9 cellular contexts compared by ENCODE assay signal in genomic region chr1:151157067-151157531, GRCh38. TPM values are rescaled to one million over a fixed set of nuclear protein-coding genes. Genes with fewer than 3 reads are reported as not detected.
A peak's percentile ranks its signal among the peaks of the same experiment; 100 is the strongest.
DNase-seq lines count a peak whose midpoint lies in the region; ATAC-seq and TF ChIP-seq lines count a peak whose summit lies in the region.
"Had no signal": no experiment of that assay in that cellular context is flagged by ENCODE, and none has a peak within 500 bp of the region (broad histone marks: within the 10 kb centered on the region; RNA-seq: fewer than 3 reads in every experiment).

No MANE protein-coding gene starts in this region.

- peaks cover 41% of the 10 kb centered on the region for H3K4me1 ChIP-seq in CD8-positive, alpha-beta T cell (ENCODE audit: insufficient read depth, low read length)
- H3K4me1 ChIP-seq in OCI-LY7 (ENCODE audit: insufficient read depth, low read length, poor library complexity, severe bottlenecking) (peaks cover 38% of the 10 kb centered on the region), osteoblast (ENCODE audit: insufficient read depth, low read length) (no peaks in the 10 kb centered on the region)

- no peaks in the 10 kb centered on the region for H3K27me3 ChIP-seq in CD8-positive, alpha-beta T cell (ENCODE audit: insufficient read depth, low read length)
- H3K27me3 ChIP-seq in osteoblast (ENCODE audit: insufficient read depth, low read length), result no peaks in the 10 kb centered on the region

- peaks cover 45% of the 10 kb centered on the region for H3K36me3 Mint-ChIP-seq in CD8-positive, alpha-beta T cell
- peaks cover 0 to 30% (median 23%) of the 10 kb centered on the region in 3 donors for H3K36me3 Mint-ChIP-seq in naive thymus-derived CD8-positive, alpha-beta T cell

- peaks cover 61% of the 10 kb centered on the region for H3K4me1 Mint-ChIP-seq in CD8-positive, alpha-beta T cell (ENCODE audit: low read depth)
- peaks cover 29 to 60% (median 55%) of the 10 kb centered on the region in 4 donors for H3K4me1 Mint-ChIP-seq in naive thymus-derived CD8-positive, alpha-beta T cell

- peak overlapping the region; percentile 89 for H3K4me3 ChIP-seq in CD8-positive, alpha-beta T cell (ENCODE audit: low read depth, low read length)
- H3K4me3 ChIP-seq in OCI-LY7 (ENCODE audit: low read depth, low read length, poor library complexity, severe bottlenecking) (peak overlapping the region; percentile 76), osteoblast (ENCODE audit: insufficient read depth, low read length) (no peak overlapping the region)

- H3K79me2 ChIP-seq in OCI-LY7 (ENCODE audit: insufficient read depth, low read depth, low read length), result peaks cover 9% of the 10 kb centered on the region; the same call in 1 of the 2 replicates
- H3K79me2 ChIP-seq in osteoblast (ENCODE audit: insufficient read depth, low read length), result no peaks in the 10 kb centered on the region

- H3K9me2 ChIP-seq in OCI-LY7 (ENCODE audit: insufficient read depth, low read length), result no peaks in the 10 kb centered on the region

- CTCF ChIA-PET in CD8-positive, alpha-beta T cell (lab: Charles Lee), result interaction anchor here (0.7 to 9.9 kb wide), 22 partner anchors 13 to 606 kb away, joined by 3 to 204 read pairs (median 4); partner anchors contain the start of genes ANXA9, CDC42SE1, GABPB2 and VPS72
- CTCF ChIA-PET in OCI-LY7 (lab: Charles Lee; ENCODE audit: unreplicated experiment), result interaction anchor here (0.6 to 2.4 kb wide), 7 partner anchors 9 to 618 kb away, joined by 3 to 35 read pairs (median 5); no protein-coding TSS in a partner anchor

- intact Hi-C loops in CD8-positive, alpha-beta T cell (cut with DNase I, micrococcal nuclease), result loop anchor here (1.0 to 5.0 kb wide), 6 partner anchors 8 to 695 kb away; partner anchors contain the start of genes LYSMD1 (in 1 of the 2), PIP5K1A (in 1 of the 2) and PSMD4 (in 1 of the 2)
- intact Hi-C loops in OCI-LY7 (cut with micrococcal nuclease; ENCODE audit: unreplicated experiment), result no loop called here

- POLR2A ChIA-PET in CD8-positive, alpha-beta T cell (lab: Charles Lee), result interaction anchor here (0.6 to 4.3 kb wide), 17 partner anchors 9 to 923 kb away, joined by 3 to 26 read pairs (median 4); partner anchors contain the start of genes CDC42SE1, GABPB2, LYSMD1 and SCNM1
- POLR2A ChIA-PET in OCI-LY7 (lab: Charles Lee), result interaction anchor here (0.6 to 2.2 kb wide), 14 partner anchors 9 to 153 kb away, joined by 3 to 14 read pairs (median 4); partner anchors contain the start of genes CDC42SE1, SCNM1 and VPS72
- POLR2A ChIA-PET in naive thymus-derived CD8-positive, alpha-beta T cell (lab: Charles Lee), result interaction anchor here (0.8 to 4.0 kb wide), 34 partner anchors 9 to 793 kb away, joined by 3 to 61 read pairs (median 7); partner anchors contain the start of genes C1orf56, CDC42SE1, GABPB2 and LYSMD1

- H3K4me2 ChIP-seq in OCI-LY7 (ENCODE audit: low read length) (peak overlapping the region; percentile 92), osteoblast (ENCODE audit: insufficient read depth, low read length) (no peak overlapping the region)

- H3K27ac ChIP-seq in CD8-positive, alpha-beta T cell (ENCODE audit: low read depth, low read length), result peak overlapping the region; percentile 55
- H3K27ac ChIP-seq in OCI-LY7 (ENCODE audit: low read depth, low read length, poor library complexity, severe bottlenecking) (peak overlapping the region; percentile 57), osteoblast (ENCODE audit: low read depth, low read length) (no peak overlapping the region)

- no peaks in the 10 kb centered on the region for H3K9me3 Mint-ChIP-seq in CD8-positive, alpha-beta T cell
- no peaks in the 10 kb centered on the region for H3K9me3 Mint-ChIP-seq in naive thymus-derived CD8-positive, alpha-beta T cell

- peak overlapping the region; percentile 97 for H3K4me3 Mint-ChIP-seq in CD8-positive, alpha-beta T cell
- peak overlapping the region; percentile 96 to 100 (median 99) for H3K4me3 Mint-ChIP-seq in naive thymus-derived CD8-positive, alpha-beta T cell

- BruUV-seq in OCI-LY7 (replicated peaks; lab: Mats Ljungman, UMichigan), result no TSS peak

- H3K36me3 ChIP-seq in CD8-positive, alpha-beta T cell (ENCODE audit: insufficient read depth, low read length), result peaks cover 12% of the 10 kb centered on the region
- H3K36me3 ChIP-seq in OCI-LY7 (ENCODE audit: insufficient read depth, low read length) (peaks cover 16% of the 10 kb centered on the region; the same call in 1 of the 2 replicates), osteoblast (ENCODE audit: insufficient read depth, low read length) (peaks cover 32% of the 10 kb centered on the region)

- H3K9me3 ChIP-seq in CD8-positive, alpha-beta T cell (ENCODE audit: low read length), result no peaks in the 10 kb centered on the region
- H3K9me3 ChIP-seq in OCI-LY7 (ENCODE audit: low read length) (no peaks in the 10 kb centered on the region), osteoblast (ENCODE audit: low read depth, low read length) (no peaks in the 10 kb centered on the region)

- no peaks in the 10 kb centered on the region for H4K20me1 ChIP-seq in OCI-LY7 (ENCODE audit: insufficient read depth, low read length)
- H4K20me1 ChIP-seq in osteoblast (ENCODE audit: insufficient read depth, low read length), result no peaks in the 10 kb centered on the region

- H2AFZ ChIP-seq in OCI-LY7 (ENCODE audit: low read length) (peak overlapping the region; percentile 74), osteoblast (ENCODE audit: low read length) (no peak overlapping the region)

- no peak for TF ChIP-seq CTCF in CD8-positive, alpha-beta T cell (IDR thresholded peaks at IDR 0.05)
- TF ChIP-seq CTCF in OCI-LY7 (conservative IDR thresholded peaks at IDR 0.05; ENCODE audit: low read length) (no peak), osteoblast (IDR thresholded peaks at IDR 0.05; ENCODE audit: extremely low read depth, low read depth, low read length) (no peak)

- H3K27ac Mint-ChIP-seq in CD8-positive, alpha-beta T cell, result peak overlapping the region; percentile 92
- H3K27ac Mint-ChIP-seq in naive thymus-derived CD8-positive, alpha-beta T cell, result peak overlapping the region; percentile 88 to 98 (median 95)

- peak in 6 of 7 experiments; percentile 42 to 81 (median 64) for DNase-seq in CD8-positive, alpha-beta T cell
- DNase-seq in OCI-LY7 (ENCODE audit: low spot score) (peak; percentile 63), osteoblast (ENCODE audit: insufficient read length, low spot score, missing footprints) (no peak), DMS79 treated with DMSO at 0.1 percent for 48 hours (lab: John Stamatoyannopoulos, UW) (no peak)
- peak; percentile 85 for DNase-seq in activated effector memory CD4-positive, alpha-beta T cell treated with anti-CD3 and anti-CD28 coated beads, Interleukin-2, amount 50 U/mL, for 16 hours
- DNase-seq in naive thymus-derived CD8-positive, alpha-beta T cell, result peak in 9 of 10 donors; percentile 36 to 76 (median 55)

- ATAC-seq in CD8-positive, alpha-beta T cell, result peak; percentile 25
- peak; percentile 53 to 54 for ATAC-seq in naive thymus-derived CD8-positive, alpha-beta T cell
- ATAC-seq in SK-N-SH treated with all-trans-retinoic acid at 6 μM for 48 hours, result no peak
- no peak for ATAC-seq in GM21528 (IDR thresholded peaks at IDR 0.05; ENCODE audit: low FRiP score, unreplicated experiment)

- H3K27me3 Mint-ChIP-seq in CD8-positive, alpha-beta T cell (ENCODE audit: low read depth), result no peaks in the 10 kb centered on the region
- H3K27me3 Mint-ChIP-seq in naive thymus-derived CD8-positive, alpha-beta T cell, result no peaks in the 10 kb centered on the region

TF ChIP-seq in SK-N-SH treated with all-trans-retinoic acid at 6 μM for 48 hours, 23 proteins besides CTCF, POLR2A, EP300 and RAD21 (continues in another document):
- TF ChIP-seq ZC3H10 (CRISPR knock-in tag; IDR thresholded peaks at IDR 0.05) (no peak), OSR1 (CRISPR knock-in tag; IDR thresholded peaks at IDR 0.05) (no peak)

RNA-seq across cellular contexts. Expression of gene TNFAIP8L2, which starts 0.7 kb away (rescaled TPM):
- under 1 TPM; 0.62 to 0.86 TPM for total RNA-seq in CD8-positive, alpha-beta T cell
- total RNA-seq in OCI-LY7 (2014; rRNA removed; shearing (Covaris generic)), result 7.7 and 12.5 TPM in 2 replicates
- total RNA-seq in OCI-LY7 (2022), result 9.0 and 9.2 TPM in 2 replicates
- 10 to 100 TPM; 31.5 to 33.1 TPM for total RNA-seq in naive thymus-derived CD8-positive, alpha-beta T cell
- 10 to 100 TPM in 2 of 3 donors, 1 to 10 TPM in 1; 9.9 to 37.4 (median 11.7) TPM for polyA plus RNA-seq in naive thymus-derived CD8-positive, alpha-beta T cell
- not detected in 2 replicates for total RNA-seq in osteoblast
- total RNA-seq: NCI-H460 had no signal

RNA-seq across cellular contexts. Expression of gene LYSMD1, which starts 8.6 kb away (rescaled TPM):
- total RNA-seq in CD8-positive, alpha-beta T cell, result under 1 TPM; 0.49 to 0.94 TPM
- 6.2 and 9.2 TPM in 2 replicates for total RNA-seq in OCI-LY7 (2014; rRNA removed; shearing (Covaris generic))
- 3.4 and 3.7 TPM in 2 replicates for total RNA-seq in OCI-LY7 (2022)
- 1 to 10 TPM; 2.5 to 4.5 TPM for total RNA-seq in naive thymus-derived CD8-positive, alpha-beta T cell
- polyA plus RNA-seq in naive thymus-derived CD8-positive, alpha-beta T cell, result under 1 TPM in 2 of 3 donors, not detected in 1; 0.23 to 0.30 TPM
- total RNA-seq in osteoblast, result 10.6 and 12.7 TPM in 2 replicates

RNA-seq across cellular contexts. Expression of gene SCNM1, which starts 8.8 kb away (rescaled TPM):
- 10 to 100 TPM; 35.0 to 40.4 TPM for total RNA-seq in CD8-positive, alpha-beta T cell
- 70.9 and 78.0 TPM in 2 replicates for total RNA-seq in OCI-LY7 (2014; rRNA removed; shearing (Covaris generic))
- total RNA-seq in OCI-LY7 (2022) (54.1 and 63.1 TPM in 2 replicates), osteoblast (25.3 and 26.8 TPM in 2 replicates)
- total RNA-seq in naive thymus-derived CD8-positive, alpha-beta T cell, result 10 to 100 TPM; 57.8 to 65.2 TPM
- 10 to 100 TPM; 53.7 to 74.2 (median 63.5) TPM for polyA plus RNA-seq in naive thymus-derived CD8-positive, alpha-beta T cell

RNA-seq across cellular contexts. Expression of gene SEMA6C, which starts 10.7 kb away (rescaled TPM):
- total RNA-seq in CD8-positive, alpha-beta T cell, result 1 to 10 TPM; 2.0 to 3.0 TPM
- total RNA-seq in OCI-LY7 (2014; rRNA removed; shearing (Covaris generic)), result 0.54 and 1.1 TPM in 2 replicates
- total RNA-seq in OCI-LY7 (2022) (1.9 and 2.0 TPM in 2 replicates), osteoblast (1.5 and 2.2 TPM in 2 replicates)
- 10 to 100 TPM; 10.6 to 13.2 TPM for total RNA-seq in naive thymus-derived CD8-positive, alpha-beta T cell
- polyA plus RNA-seq in naive thymus-derived CD8-positive, alpha-beta T cell, result 1 to 10 TPM in 1 of 3 donors, under 1 TPM in 2; 0.57 to 1.1 (median 0.81) TPM

RNA-seq across cellular contexts. Expression of gene TMOD4, which starts 18.7 kb away (rescaled TPM):
- total RNA-seq in CD8-positive, alpha-beta T cell, result 1 to 10 TPM in 1 of 2 experiments, under 1 TPM in 1; 0.98 to 1.7 TPM
- total RNA-seq in OCI-LY7 (2014; rRNA removed; shearing (Covaris generic)), result not detected in 2 replicates
- total RNA-seq in OCI-LY7 (2022), result 1.4 and 2.4 TPM in 2 replicates
- 1 to 10 TPM; 2.0 to 4.6 TPM for total RNA-seq in naive thymus-derived CD8-positive, alpha-beta T cell
- polyA plus RNA-seq in naive thymus-derived CD8-positive, alpha-beta T cell, result under 1 TPM in 2 of 3 donors, not detected in 1; 0.50 to 0.59 TPM
- total RNA-seq in osteoblast, result 0.36 TPM in 1 of 2 replicates, not detected in the other
- total RNA-seq: NCI-H460 had no signal

Comparison
In these comparisons a context has a peak if more than half of its experiments do, and no peak if none do; other contexts are left out.
1. ATAC-seq: peak in CD8-positive, alpha-beta T cell (single experiment) and naive thymus-derived CD8-positive, alpha-beta T cell (2 of 2); none in SK-N-SH treated with all-trans-retinoic acid at 6 μM for 48 hours (single experiment) and GM21528 (single experiment).
2. DNase-seq: peak in CD8-positive, alpha-beta T cell (6 of 7), OCI-LY7 (single experiment), activated effector memory CD4-positive, alpha-beta T cell treated with anti-CD3 and anti-CD28 coated beads, Interleukin-2, amount 50 U/mL, for 16 hours (single experiment) and naive thymus-derived CD8-positive, alpha-beta T cell (9 of 10); none in osteoblast (single experiment) and DMS79 treated with DMSO at 0.1 percent for 48 hours (single experiment).